ENCODE assay signal across 1 cellular context in genomic region chr17:81995463-81996231, GRCh38.
A peak's percentile ranks its signal among the peaks of the same experiment; 100 is the strongest.
TF ChIP-seq lines count a peak whose summit lies in the region.

No MANE protein-coding gene starts in this region.

TF ChIP-seq in HepG2, 621 proteins besides CTCF, POLR2A, EP300 and RAD21 (continued from another document and continues in another):
- TF ChIP-seq IRF9 (CRISPR knock-in tag; IDR thresholded peaks at IDR 0.05; ENCODE audit: borderline replicate concordance) (0 out of 2 replicates have a peak, but pooled peaks have one; percentile 30), CAMTA2 (CRISPR knock-in tag; IDR thresholded peaks at IDR 0.05; ENCODE audit: borderline replicate concordance) (peak; percentile 81; the same call in 1 of the 2 replicates), JARID2 (CRISPR knock-in tag; IDR thresholded peaks at IDR 0.05; ENCODE audit: insufficient replicate concordance) (peak; percentile 19), U2AF1 (optimal IDR thresholded peaks at IDR 0.05; ENCODE audit: low read depth, low read length) (peak; percentile 97), ELF4 (CRISPR knock-in tag; IDR thresholded peaks at IDR 0.05; ENCODE audit: borderline replicate concordance) (no peak), ZNF687 (CRISPR knock-in tag; IDR thresholded peaks at IDR 0.05) (peak; percentile 88), CCDC6 (CRISPR knock-in tag; IDR thresholded peaks at IDR 0.05) (peak; percentile 63; the same call in 1 of the 2 replicates), CERS6 (CRISPR knock-in tag; IDR thresholded peaks at IDR 0.05) (no peak), HDAC6 (IDR thresholded peaks at IDR 0.05; ENCODE audit: low read depth, low read length) (no peak), ZNF549 (CRISPR knock-in tag; IDR thresholded peaks at IDR 0.05) (no peak), ZFP36L1 (CRISPR knock-in tag; IDR thresholded peaks at IDR 0.05) (no peak), ZNF576 (CRISPR knock-in tag; IDR thresholded peaks at IDR 0.05) (peak; percentile 66; the same call in 1 of the 2 replicates), SKI (IDR thresholded peaks at IDR 0.05; ENCODE audit: partially characterized antibody) (no peak), TARDBP (CRISPR knock-in tag; IDR thresholded peaks at IDR 0.05) (no peak), ZNF816 (CRISPR knock-in tag; IDR thresholded peaks at IDR 0.05; ENCODE audit: borderline replicate concordance) (no peak), RBM39 (IDR thresholded peaks at IDR 0.05; ENCODE audit: low read depth, low read length, poor library complexity, severe bottlenecking) (peak; percentile 92), ZSCAN30 (CRISPR knock-in tag; IDR thresholded peaks at IDR 0.05) (no peak; the same call in 1 of the 2 replicates), U2AF2 (IDR thresholded peaks at IDR 0.05; ENCODE audit: low read depth, low read length) (0 out of 2 replicates have a peak, but pooled peaks have one; percentile 35), GATAD1 (CRISPR knock-in tag; IDR thresholded peaks at IDR 0.05) (peak; percentile 25; the same call in 1 of the 2 replicates), FOXA1 (IDR thresholded peaks at IDR 0.05) (no peak), FOXA1 (CRISPR knock-in tag; IDR thresholded peaks at IDR 0.05) (no peak; the same call in 1 of the 2 replicates), HMG20B (CRISPR knock-in tag; conservative IDR thresholded peaks at IDR 0.05) (peak; percentile 16; the same call in 1 of the 2 replicates), NFYC (CRISPR knock-in tag; IDR thresholded peaks at IDR 0.05) (no peak; the same call in 1 of the 2 replicates), YY1 (IDR thresholded peaks at IDR 0.05; ENCODE audit: insufficient read depth, insufficient replicate concordance, low read depth, low read length) (peak; percentile 41), ZNF232 (CRISPR knock-in tag; IDR thresholded peaks at IDR 0.05; ENCODE audit: borderline replicate concordance) (no peak; the same call in 1 of the 2 replicates), TBL1XR1 (IDR thresholded peaks at IDR 0.05; ENCODE audit: borderline replicate concordance, low read length, partially characterized antibody) (no peak), NRL (CRISPR knock-in tag; IDR thresholded peaks at IDR 0.05; ENCODE audit: borderline replicate concordance) (peak; percentile 83), ZNF619 (CRISPR knock-in tag; IDR thresholded peaks at IDR 0.05) (peak; percentile 90), ZBTB20 (CRISPR knock-in tag; IDR thresholded peaks at IDR 0.05; ENCODE audit: borderline replicate concordance, low read depth) (peak; percentile 68; the same call in 1 of the 2 replicates), MAZ (IDR thresholded peaks at IDR 0.05; ENCODE audit: borderline replicate concordance, low read depth, low read length) (0 out of 2 replicates have a peak, but pooled peaks have one; percentile 14), MAZ (CRISPR knock-in tag; IDR thresholded peaks at IDR 0.05; ENCODE audit: low read depth) (no peak; the same call in 1 of the 2 replicates), HNF4G (IDR thresholded peaks at IDR 0.05; ENCODE audit: borderline replicate concordance, low read depth, low read length) (no peak), HNF4G (CRISPR knock-in tag; IDR thresholded peaks at IDR 0.05; ENCODE audit: borderline replicate concordance, low read depth) (peak; percentile 33; the same call in 1 of the 2 replicates), ZBTB37 (CRISPR knock-in tag; IDR thresholded peaks at IDR 0.05) (no peak; the same call in 1 of the 2 replicates), ZFP37 (CRISPR knock-in tag; IDR thresholded peaks at IDR 0.05; ENCODE audit: borderline replicate concordance) (no peak; the same call in 1 of the 2 replicates), ZFX (CRISPR knock-in tag; IDR thresholded peaks at IDR 0.05; ENCODE audit: low read depth) (peak; percentile 75), ZSCAN12 (CRISPR knock-in tag; IDR thresholded peaks at IDR 0.05) (no peak), PBX2 (CRISPR knock-in tag; IDR thresholded peaks at IDR 0.05) (no peak), ZNF3 (CRISPR knock-in tag; IDR thresholded peaks at IDR 0.05) (peak; percentile 44; the same call in 1 of the 2 replicates), HNRNPK (IDR thresholded peaks at IDR 0.05; ENCODE audit: low read depth, low read length, poor library complexity, severe bottlenecking) (peak; percentile 66), MEF2D (CRISPR knock-in tag; IDR thresholded peaks at IDR 0.05) (peak; percentile 60; the same call in 1 of the 2 replicates), ATF5 (CRISPR knock-in tag; IDR thresholded peaks at IDR 0.05; ENCODE audit: low read depth) (no peak; the same call in 1 of the 2 replicates), SNAPC5 (CRISPR knock-in tag; IDR thresholded peaks at IDR 0.05; ENCODE audit: borderline replicate concordance) (no peak), MXD1 (CRISPR knock-in tag; IDR thresholded peaks at IDR 0.05) (peak; percentile 86), RXRA (CRISPR knock-in tag; IDR thresholded peaks at IDR 0.05) (peak; percentile 78), ZHX2 (IDR thresholded peaks at IDR 0.05; ENCODE audit: low read depth) (no peak; the same call in 1 of the 2 replicates), ZHX2 (CRISPR knock-in tag; IDR thresholded peaks at IDR 0.05; ENCODE audit: borderline replicate concordance) (no peak), ZNF891 (CRISPR knock-in tag; IDR thresholded peaks at IDR 0.05) (peak; percentile 70; the same call in 1 of the 2 replicates), ZFY (CRISPR knock-in tag; IDR thresholded peaks at IDR 0.05) (peak; percentile 50), ZNF264 (CRISPR knock-in tag; IDR thresholded peaks at IDR 0.05) (no peak)
